ENCODE assay signal across 19 cellular contexts in genomic region chr11:125330462-125331325, GRCh38.
DNase-seq lines count a peak whose midpoint lies in the region; ATAC-seq, FAIRE-seq and TF ChIP-seq lines count a peak whose summit lies in the region.
"Had no signal": no experiment of that assay in that cellular context is flagged by ENCODE, and none has a peak within 500 bp of the region (broad histone marks: within the 10 kb centered on the region; RNA-seq: fewer than 3 reads in every experiment).

No MANE protein-coding gene starts in this region.

- TF ChIP-seq CTCF in H1 (IDR thresholded peaks at IDR 0.05; ENCODE audit: control extremely low read depth in 1 of 3, insufficient read depth in 1 of 3, low read depth in 1 of 3, low read length in 3 of 3) (no peak), mesothelial cell of epicardium (IDR thresholded peaks at IDR 0.05; ENCODE audit: unreplicated experiment) (no peak), spleen (IDR thresholded peaks at IDR 0.05 in 8 of 11, conservative IDR thresholded peaks at IDR 0.05 in 3 of 11) (no peak), testis (IDR thresholded peaks at IDR 0.05) (no peak)

- H3K27me3 ChIP-seq in H1 (replicated peaks in 1 of 4; ENCODE audit: control insufficient read depth in 3 of 4, extremely low read depth in 1 of 4, insufficient read depth in 3 of 4, low read length in 3 of 4) (no peaks in the 10 kb centered on the region), spleen (replicated peaks in 1 of 7) (peaks cover 0 to 26% (median 0%) of the 10 kb centered on the region in 7 donors), testis (no peaks in the 10 kb centered on the region)
- H3K27me3 ChIP-seq: SJCRH30 had no signal

- no peaks in the 10 kb centered on the region for H3K79me2 ChIP-seq in H1 (ENCODE audit: control insufficient read depth in 1 of 2, insufficient read depth in 2 of 2, low read length in 2 of 2)

- no peaks in the 10 kb centered on the region for H3K79me1 ChIP-seq in H1 (ENCODE audit: low read depth, low read length)

- H3K4me3 Mint-ChIP-seq in mesothelial cell of epicardium = no peak overlapping the region
- no peak overlapping the region for H3K4me3 Mint-ChIP-seq in T-helper 2 cell treated with Interferon-gamma antibody and Interleukin-4, amounts not matched to agents 5 μg/mL and 100 μg/mL, for 36 hours
- H3K4me3 Mint-ChIP-seq: CD4-positive, CD25-positive, alpha-beta regulatory T cell had no signal

- peaks cover 2% of the 10 kb centered on the region for H3K36me3 Mint-ChIP-seq in mesothelial cell of epicardium
- no peaks in the 10 kb centered on the region for H3K36me3 Mint-ChIP-seq in T-helper 2 cell treated with Interferon-gamma antibody and Interleukin-4, amounts not matched to agents 5 μg/mL and 100 μg/mL, for 36 hours (ENCODE audit: low read depth)
- H3K36me3 Mint-ChIP-seq: CD4-positive, CD25-positive, alpha-beta regulatory T cell; IgD-negative memory B cell had no signal

- H2BK120ac ChIP-seq in H1 (replicated peaks; ENCODE audit: low read depth, low read length) = no peak overlapping the region

- H3K4me1 Mint-ChIP-seq in mesothelial cell of epicardium = peaks cover 39% of the 10 kb centered on the region
- H3K4me1 Mint-ChIP-seq in T-helper 2 cell treated with Interferon-gamma antibody and Interleukin-4, amounts not matched to agents 5 μg/mL and 100 μg/mL, for 36 hours (ENCODE audit: low read depth) = no peaks in the 10 kb centered on the region
- H3K4me1 Mint-ChIP-seq: CD4-positive, CD25-positive, alpha-beta regulatory T cell; IgD-negative memory B cell had no signal

- H4K20me1 ChIP-seq in H1 (replicated peaks in 1 of 2; ENCODE audit: control insufficient read depth in 1 of 2, insufficient read depth in 2 of 2, low read length in 2 of 2) = no peaks in the 10 kb centered on the region

- no peak overlapping the region for H3K56ac ChIP-seq in H1 (replicated peaks; ENCODE audit: insufficient read length, low read depth, low read length)

- no peak overlapping the region for H2AFZ ChIP-seq in H1 (ENCODE audit: low read length)

- no peak overlapping the region for H4K5ac ChIP-seq in H1 (ENCODE audit: insufficient read length, low read depth, low read length)

- H3K23me2 ChIP-seq in H1 (ENCODE audit: low read depth, low read length) = no peaks in the 10 kb centered on the region; the same call in 1 of the 2 replicates

- H3K14ac ChIP-seq in H1 (ENCODE audit: insufficient read length) = no peak overlapping the region

- TF ChIP-seq POLR2A in H1 (IDR thresholded peaks at IDR 0.05; ENCODE audit: control extremely low read depth in 1 of 2, low read depth in 2 of 2, low read length in 2 of 2) = no peak
- no peak for TF ChIP-seq POLR2A in spleen (IDR thresholded peaks at IDR 0.05)
- TF ChIP-seq POLR2A in testis (IDR thresholded peaks at IDR 0.05) = no peak

- TF ChIP-seq EP300 in H1 (IDR thresholded peaks at IDR 0.05; ENCODE audit: borderline replicate concordance in 1 of 2, low read depth in 2 of 2, low read length in 2 of 2) = no peak

- DNase-seq in H1 (ENCODE audit: low read depth in 1 of 2, low spot score in 2 of 2) (no peak), mesothelial cell of epicardium (ENCODE audit: low spot score in 2 of 2, unreplicated experiment in 2 of 2) (no peak), spleen (peak; percentile 25), testis (no peak)
- no peak for DNase-seq in T-helper 2 cell treated with Interferon-gamma antibody and Interleukin-4, amounts not matched to agents 5 μg/mL and 100 μg/mL, for 36 hours (ENCODE audit: low spot score)
- DNase-seq in activated CD4-positive, alpha-beta T cell treated with anti-CD3 and anti-CD28 coated beads for 4 hours = no peak
- DNase-seq: CD4-positive, CD25-positive, alpha-beta regulatory T cell; EL; MV-4-11; NCI-H1105 treated with DMSO at 0.1 percent for 48 hours; NCI-H2029 treated with DMSO at 0.1 percent for 48 hours; NCI-H2171; NCI-H345; NCI-H774; SJCRH30 had no signal

- H3K9me3 Mint-ChIP-seq in mesothelial cell of epicardium = no peaks in the 10 kb centered on the region
- no peaks in the 10 kb centered on the region for H3K9me3 Mint-ChIP-seq in T-helper 2 cell treated with Interferon-gamma antibody and Interleukin-4, amounts not matched to agents 5 μg/mL and 100 μg/mL, for 36 hours
- H3K9me3 Mint-ChIP-seq: IgD-negative memory B cell had no signal

- H3K4me3 ChIP-seq in H1 (ENCODE audit: extremely low read depth in 1 of 4, insufficient read depth in 2 of 4, low read depth in 3 of 4, low read length in 4 of 4) = no peak overlapping the region
- no peak overlapping the region for H3K4me3 ChIP-seq in spleen
- no peak overlapping the region for H3K4me3 ChIP-seq in testis
- H3K4me3 ChIP-seq: SJCRH30 had no signal

- no peak overlapping the region for H2BK12ac ChIP-seq in H1 (ENCODE audit: low read depth, low read length)

- intact Hi-C loops in spleen (cut with DNase I; ENCODE audit: low total_unique reads) = no loop called here
- intact Hi-C loops in testis (cut with DNase I; ENCODE audit: low total_unique reads) = no loop called here

- no peak overlapping the region for H3K4me2 ChIP-seq in H1 (ENCODE audit: insufficient read depth in 1 of 2, low read depth in 2 of 2, low read length in 2 of 2)

- no peak overlapping the region for H3K4ac ChIP-seq in H1 (replicated peaks; ENCODE audit: insufficient read length, low read depth, low read length)

- no peaks in the 10 kb centered on the region for H3K27me3 Mint-ChIP-seq in mesothelial cell of epicardium (ENCODE audit: low read depth)
- H3K27me3 Mint-ChIP-seq in T-helper 2 cell treated with Interferon-gamma antibody and Interleukin-4, amounts not matched to agents 5 μg/mL and 100 μg/mL, for 36 hours (ENCODE audit: low read depth) = peaks cover 22% of the 10 kb centered on the region

- H3K4me1 ChIP-seq in H1 (replicated peaks in 1 of 4; ENCODE audit: control insufficient read depth in 3 of 4, insufficient read depth in 4 of 4, low read length in 3 of 4) (no peaks in the 10 kb centered on the region; a peak in 1 of 7 replicates), spleen (peaks cover 0 to 5% (median 0%) of the 10 kb centered on the region in 6 donors), testis (peaks cover 8% of the 10 kb centered on the region)

- 0 out of 2 replicates have a peak overlapping the region, but pooled peaks have one; percentile 39 for H3K18ac ChIP-seq in H1 (ENCODE audit: extremely low read depth, low read length)

- no peak for TF ChIP-seq RAD21 in H1 (IDR thresholded peaks at IDR 0.05 in 1 of 2, conservative IDR thresholded peaks at IDR 0.05 in 1 of 2; ENCODE audit: low read depth in 2 of 2, low read length in 2 of 2)

- no peak for ATAC-seq in HG02759 (IDR thresholded peaks at IDR 0.05; ENCODE audit: unreplicated experiment)

- H3K36me3 ChIP-seq in H1 (ENCODE audit: control insufficient read depth in 2 of 4, insufficient read depth in 4 of 4, low read length in 3 of 4) = no peaks in the 10 kb centered on the region
- H3K36me3 ChIP-seq in spleen = no peaks in the 10 kb centered on the region
- no peaks in the 10 kb centered on the region for H3K36me3 ChIP-seq in testis (ENCODE audit: low read depth, missing control alignments)
- H3K36me3 ChIP-seq: SJCRH30 had no signal

- CTCF ChIA-PET in H1 (lab: Charles Lee; ENCODE audit: partially characterized antibody) = interaction anchor here (0.6 to 12.3 kb wide), 14 partner anchors 10 to 392 kb away, joined by 3 to 198 read pairs (median 4); no protein-coding TSS in a partner anchor

- H3K27ac ChIP-seq in angular gyrus (ENCODE audit: low read depth, low read length) (peak overlapping the region; percentile 85), H1 (ENCODE audit: low read depth, low read length) (no peak overlapping the region), spleen (no peak overlapping the region), testis (no peak overlapping the region)
- H3K27ac ChIP-seq: SJCRH30 had no signal

- peak overlapping the region; percentile 57 for H3K27ac Mint-ChIP-seq in mesothelial cell of epicardium
- H3K27ac Mint-ChIP-seq in T-helper 2 cell treated with Interferon-gamma antibody and Interleukin-4, amounts not matched to agents 5 μg/mL and 100 μg/mL, for 36 hours = no peak overlapping the region
- H3K27ac Mint-ChIP-seq: IgD-negative memory B cell had no signal

- H3K9ac ChIP-seq in H1 (replicated peaks in 1 of 4; ENCODE audit: extremely low read depth in 1 of 4, low read depth in 3 of 4, low read length in 3 of 4) = no peak overlapping the region

- H2BK15ac ChIP-seq in H1 (ENCODE audit: low read length) = no peak overlapping the region

- no peak overlapping the region for H2BK20ac ChIP-seq in H1 (ENCODE audit: low read length)

- no peak overlapping the region for H2BK5ac ChIP-seq in H1 (ENCODE audit: low read depth, low read length)

- H3K23ac ChIP-seq in H1 (ENCODE audit: insufficient read length) = no peak overlapping the region

- 75% methylated on average over 10 of the region's 10 CpGs; no CpG with 5 or more reads in 1 of the 2 experiments for WGBS in H1 (ENCODE audit: extremely low coverage in 1 of 2, insufficient coverage in 1 of 2, insufficient read length in 1 of 2, insufficient replicate concordance in 2 of 2, low coverage in 1 of 2, low lambda C conversion rate in 2 of 2, missing lambda C conversion rate in 1 of 2), 2 experiments
- WGBS in spleen, 5 donors = 90 to 93% (median 90%) methylated on average over 9 to 10 of the region's 10 CpGs
- 92 to 96% methylated on average over 10 of the region's 10 CpGs for WGBS in testis, 2 donors

- POLR2A ChIA-PET in H1 (lab: Charles Lee; ENCODE audit: partially characterized antibody) = no interaction called here

- H4K91ac ChIP-seq in H1 (replicated peaks; ENCODE audit: insufficient read length, low read length) = peak overlapping the region; percentile 41

- H4K8ac ChIP-seq in H1 (ENCODE audit: extremely low read depth, insufficient read depth, low read length) = peak overlapping the region; percentile 16; the same call in 1 of the 2 replicates

- H2AK5ac ChIP-seq in H1 (ENCODE audit: low read depth, low read length) = no peak overlapping the region

- H3K9me3 ChIP-seq in H1 (ENCODE audit: insufficient read depth in 2 of 2, low read depth in 1 of 2, low read length in 1 of 2) (no peaks in the 10 kb centered on the region), spleen (no peaks in the 10 kb centered on the region), testis (no peaks in the 10 kb centered on the region)
- H3K9me3 ChIP-seq: SJCRH30 had no signal

- no peak for FAIRE-seq in H1 (lab: Jason Lieb, UNC)
- FAIRE-seq: RCC 7860 had no signal

TF ChIP-seq in H1, 55 proteins besides CTCF, POLR2A, EP300 and RAD21:
- TF ChIP-seq MAX (IDR thresholded peaks at IDR 0.05) (no peak), CBX5 (IDR thresholded peaks at IDR 0.05; ENCODE audit: low read depth, low read length) (no peak), CHD2 (IDR thresholded peaks at IDR 0.05; ENCODE audit: low read length) (no peak), TAF7 (optimal IDR thresholded peaks at IDR 0.05; ENCODE audit: borderline replicate concordance, low read depth, low read length) (no peak), YY1 (IDR thresholded peaks at IDR 0.05; ENCODE audit: low read depth, low read length) (no peak)
TF ChIP-seq in H1: peak in this region for 0.
